Comparison of ENCODE assay signal across 23 cellular contexts in the genomic region with DNA sequence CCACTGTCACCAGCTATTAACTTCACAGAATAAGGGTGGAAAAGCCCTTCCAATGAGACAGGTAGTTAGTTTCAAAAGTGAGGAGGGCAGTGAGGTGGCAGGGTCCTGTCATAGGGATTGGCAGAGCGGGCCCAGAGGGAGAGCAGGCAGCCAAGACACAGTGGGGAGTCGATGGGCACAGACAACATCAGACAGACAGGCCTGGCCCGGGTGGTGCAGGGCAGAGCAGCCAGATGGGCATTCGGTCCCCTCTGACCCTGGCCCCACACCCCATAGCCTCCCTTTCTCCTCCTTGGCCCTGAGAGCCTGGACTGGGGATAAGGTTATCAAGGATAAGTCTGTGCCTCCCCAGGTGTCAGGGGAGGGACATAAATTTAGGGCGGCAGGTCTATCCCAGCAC.
"Had no signal": no experiment of that assay in that cellular context is flagged by ENCODE, and none has a peak within 500 bp of the region (broad histone marks: within the 10 kb centered on the region; RNA-seq: fewer than 3 reads in every experiment).

No MANE protein-coding gene starts in this region.

- H3K4me3 ChIP-seq: coronary artery, dorsolateral prefrontal cortex, esophagus muscularis mucosa, gastroesophageal sphincter, heart left ventricle, hepatocyte, left lung, lung, mucosa of descending colon had no signal

- H3K36me3 Mint-ChIP-seq: memory B cell, mesothelial cell of epicardium had no signal

- H3K27me3 ChIP-seq: gastroesophageal sphincter had no signal

- H3K27ac ChIP-seq: coronary artery, dorsolateral prefrontal cortex, esophagus muscularis mucosa, foreskin keratinocyte, gastroesophageal sphincter, heart left ventricle, hepatocyte, left lung had no signal

- H3K4me2 ChIP-seq: hepatocyte had no signal

- H3K27ac Mint-ChIP-seq: memory B cell, mesothelial cell of epicardium had no signal

- ATAC-seq: foreskin keratinocyte, gastroesophageal sphincter, heart left ventricle, left colon, left lung, left ventricle myocardium superior, mucosa of descending colon had no signal

- H3K4me1 ChIP-seq: foreskin keratinocyte had no signal

- DNase-seq: dermis blood vessel endothelial cell; dorsolateral prefrontal cortex; effector CD4-positive, alpha-beta T cell; effector memory CD4-positive, alpha-beta T cell; foreskin keratinocyte; heart left ventricle; hypothalamus; immature natural killer cell; islet precursor cell; kidney; kidney glomerular epithelial cell; left colon; left lung; left ventricle myocardium superior; mammary epithelial cell; mucosa of descending colon had no signal

- H3K4me3 Mint-ChIP-seq: memory B cell, mesothelial cell of epicardium had no signal

- H2AFZ ChIP-seq: hepatocyte had no signal

- H3K9me3 ChIP-seq: esophagus muscularis mucosa, gastroesophageal sphincter, heart left ventricle, left lung, mucosa of descending colon had no signal

- H3K36me3 ChIP-seq: esophagus muscularis mucosa, gastroesophageal sphincter, heart left ventricle, left lung had no signal
